Comparison of ENCODE assay signal across 1 cellular context in genomic region chr3:127590593-127591477, GRCh38.
TF ChIP-seq lines count a peak whose summit lies in the region.

TPRA1 (minus strand) TSS chr3:127590733; CDS start chr3:127580146, 10,587 bp downstream.

TF ChIP-seq in K562, 482 proteins besides CTCF, POLR2A, EP300 and RAD21 (continued from another document and continues in another):
- no peak; the same call in 1 of the 2 replicates for TF ChIP-seq CEBPG (CRISPR knock-in tag; IDR thresholded peaks at IDR 0.05)
- 0 out of 4 replicates have a peak, but pooled peaks of 1 of the 2 experiments have one; percentile 34 for TF ChIP-seq CEBPG (tag; conservative IDR thresholded peaks at IDR 0.05 in 1 of 2, IDR thresholded peaks at IDR 0.05 in 1 of 2)
- TF ChIP-seq SIN3A (IDR thresholded peaks at IDR 0.05; ENCODE audit: borderline replicate concordance in 2 of 2, control insufficient read depth in 1 of 2, low read depth in 2 of 2, low read length in 2 of 2): peak; percentile 88 to 98; a peak in 3 of 4 replicates
- TF ChIP-seq SMARCE1 (IDR thresholded peaks at IDR 0.05): no peak
- TF ChIP-seq SMARCB1 (IDR thresholded peaks at IDR 0.05; ENCODE audit: insufficient read length, low read depth): no peak
- peak; percentile 22; the same call in 1 of the 2 replicates for TF ChIP-seq GABPB1 (CRISPR knock-in tag; IDR thresholded peaks at IDR 0.05)
- no peak for TF ChIP-seq ZNF696 (CRISPR knock-in tag; conservative IDR thresholded peaks at IDR 0.05)
- no peak for TF ChIP-seq SIRT6 (IDR thresholded peaks at IDR 0.05; ENCODE audit: low read depth, low read length)
- TF ChIP-seq EP400 (IDR thresholded peaks at IDR 0.05): peak; percentile 33; the same call in 1 of the 2 replicates
- no peak for TF ChIP-seq GTF2F1 (IDR thresholded peaks at IDR 0.05; ENCODE audit: low read depth, low read length)
- TF ChIP-seq ZNF232 (CRISPR knock-in tag; IDR thresholded peaks at IDR 0.05): no peak
- TF ChIP-seq MEF2A (IDR thresholded peaks at IDR 0.05; ENCODE audit: control insufficient read depth, low read depth, low read length): no peak
- no peak for TF ChIP-seq DNMT1 (IDR thresholded peaks at IDR 0.05)
- no peak for TF ChIP-seq TEAD1 (CRISPR knock-in tag; IDR thresholded peaks at IDR 0.05)
- TF ChIP-seq C11orf30 (IDR thresholded peaks at IDR 0.05; ENCODE audit: low read depth): peak; percentile 66
- no peak for TF ChIP-seq E2F1 (CRISPR knock-in tag; IDR thresholded peaks at IDR 0.05)
- TF ChIP-seq NEUROD1 (IDR thresholded peaks at IDR 0.05; ENCODE audit: borderline replicate concordance, low read depth, low read length, partially characterized antibody): peak; percentile 98
- no peak for TF ChIP-seq RFX7 (CRISPR knock-in tag; IDR thresholded peaks at IDR 0.05)
- no peak for TF ChIP-seq FOXJ3 (CRISPR knock-in tag; IDR thresholded peaks at IDR 0.05)
- no peak for TF ChIP-seq TFE3 (CRISPR knock-in tag; IDR thresholded peaks at IDR 0.05)
- TF ChIP-seq SP1 (CRISPR knock-in tag; IDR thresholded peaks at IDR 0.05): peak; percentile 85
- no peak for TF ChIP-seq RUNX1 (IDR thresholded peaks at IDR 0.05; ENCODE audit: low read depth)
- no peak for TF ChIP-seq U2AF2 (optimal IDR thresholded peaks at IDR 0.05; ENCODE audit: low read depth, low read length)
- 0 out of 2 replicates have a peak, but pooled peaks have one; percentile 17 for TF ChIP-seq POLR2AphosphoS5 (IDR thresholded peaks at IDR 0.05; ENCODE audit: control insufficient read depth, insufficient read depth, low read depth, low read length)
- no peak for TF ChIP-seq CBFA2T3 (IDR thresholded peaks at IDR 0.05)
- no peak for TF ChIP-seq ZBTB40 (IDR thresholded peaks at IDR 0.05)
- no peak for TF ChIP-seq ZBTB40 (CRISPR knock-in tag; IDR thresholded peaks at IDR 0.05)
- no peak for TF ChIP-seq PBX2 (CRISPR knock-in tag; IDR thresholded peaks at IDR 0.05; ENCODE audit: low read depth)
- no peak for TF ChIP-seq PBX2 (tag; conservative IDR thresholded peaks at IDR 0.05; ENCODE audit: low read depth)
- no peak for TF ChIP-seq ZMIZ1 (IDR thresholded peaks at IDR 0.05; ENCODE audit: low read depth in 2 of 2, low read length in 2 of 2)
- no peak; the same call in 1 of the 2 replicates for TF ChIP-seq PKNOX1 (IDR thresholded peaks at IDR 0.05)
- peak; percentile 84 for TF ChIP-seq GATAD2B (IDR thresholded peaks at IDR 0.05; ENCODE audit: borderline replicate concordance)
- TF ChIP-seq TSHZ1 (CRISPR knock-in tag; IDR thresholded peaks at IDR 0.05): no peak
- no peak for TF ChIP-seq TCF7 (IDR thresholded peaks at IDR 0.05; ENCODE audit: borderline replicate concordance)
- no peak for TF ChIP-seq SMAD2 (IDR thresholded peaks at IDR 0.05; ENCODE audit: low read depth, low read length)
- TF ChIP-seq FIP1L1 (IDR thresholded peaks at IDR 0.05; ENCODE audit: low read depth, low read length, poor library complexity, severe bottlenecking): peak; percentile 13
- no peak for TF ChIP-seq ZNF174 (CRISPR knock-in tag; IDR thresholded peaks at IDR 0.05)
- no peak for TF ChIP-seq TRIM24 (IDR thresholded peaks at IDR 0.05)
- no peak for TF ChIP-seq ZNF699 (CRISPR knock-in tag; IDR thresholded peaks at IDR 0.05; ENCODE audit: insufficient replicate concordance)
- peak; percentile 93 for TF ChIP-seq CXXC5 (CRISPR knock-in tag; IDR thresholded peaks at IDR 0.05)
